13 cellular contexts compared by ENCODE assay signal in genomic region chr16:2541409-2541808, GRCh38. TPM values are rescaled to one million over a fixed set of nuclear protein-coding genes. Genes with fewer than 3 reads are reported as not detected.
DNase-seq lines count a peak whose midpoint lies in the region; ATAC-seq, FAIRE-seq and TF ChIP-seq lines count a peak whose summit lies in the region.
"Not testable (repeated sequence)": the region's sequence is repeated elsewhere in the genome, so short reads cannot be mapped to it uniquely, and the experiment has no call there.
"Had no signal": no experiment of that assay in that cellular context is flagged by ENCODE, and none has a peak within 500 bp of the region (broad histone marks: within the 10 kb centered on the region; RNA-seq: fewer than 3 reads in every experiment).

No MANE protein-coding gene starts in this region.

- peak; percentile 96 for FAIRE-seq in HepG2 (lab: Jason Lieb, UNC)

- H3K27ac ChIP-seq in CD8-positive, alpha-beta memory T cell (ENCODE audit: low read depth, low read length): not testable (repeated sequence)
- H3K27ac ChIP-seq in Karpas-422 (ENCODE audit: low read length): peak overlapping the region; percentile 80
- H3K27ac ChIP-seq in HepG2 (ENCODE audit: extremely low read length, insufficient read depth, low read length): peak overlapping the region; percentile 63

- not testable (repeated sequence) for H4K20me1 ChIP-seq in Karpas-422 (ENCODE audit: insufficient read depth, low read depth, low read length); HepG2 (ENCODE audit: insufficient read depth, low read length)

- in situ Hi-C loops in HepG2 (cut with HindIII; ENCODE audit: extremely low pct_ligation_motif_present, low pct_unique_long_range_greater_than_20kb): not testable (repeated sequence)

- not testable (repeated sequence) for H3K9me2 ChIP-seq in Karpas-422 (replicated peaks; ENCODE audit: insufficient read depth, low read length)

- POLR2A ChIA-PET in CD8-positive, alpha-beta memory T cell (lab: Charles Lee): not testable (repeated sequence)
- POLR2A ChIA-PET in activated B cell treated with CpG ODN at 0.5 μM for 24 hours (lab: Charles Lee): interaction anchor here (0.8 kb wide), 1 partner anchor 9 kb away, joined by 4 read pairs; no protein-coding TSS in a partner anchor
- POLR2A ChIA-PET in HepG2 (lab: Yijun Ruan, JAX): interaction anchor here (1.2 kb wide), 1 partner anchor 11 kb away, joined by 5 read pairs; no protein-coding TSS in a partner anchor

- peak overlapping the region; percentile 82 for H3K4me2 ChIP-seq in Karpas-422 (ENCODE audit: low read depth, low read length, poor library complexity, severe bottlenecking)
- H3K4me2 ChIP-seq in HepG2 (ENCODE audit: low read depth, low read length): peak overlapping the region; percentile 61

- peak overlapping the region in 5 of 7 donors; percentile 17 to 46 (median 32) for H3K4me3 Mint-ChIP-seq in CD8-positive, alpha-beta memory T cell
- peak overlapping the region; percentile 64 for H3K4me3 Mint-ChIP-seq in activated B cell treated with CpG ODN at 0.5 μM for 24 hours
- peak overlapping the region; percentile 47 for H3K4me3 Mint-ChIP-seq in dendritic cell treated with granulocyte-macrophage colony-stimulating factor and Interleukin-4, amounts not matched to agents 40 ng/mL and 50 ng/mL, for 4 days
- not testable (repeated sequence) for H3K4me3 Mint-ChIP-seq in natural killer cell
- H3K4me3 Mint-ChIP-seq in stimulated activated effector memory CD8-positive, alpha-beta T cell treated with anti-CD3 and anti-CD28 coated beads, Interleukin-12 subunit alpha, Interleukin-12 subunit beta, amount 100 ng/mL, for 72 hours: peak overlapping the region; percentile 40

- H3K79me2 ChIP-seq in Karpas-422 (ENCODE audit: low read length) (peaks cover 59% of the 10 kb centered on the region), HepG2 (ENCODE audit: insufficient read depth, low read length) (peaks cover 51% of the 10 kb centered on the region)

- TF ChIP-seq RAD21 in HepG2 (CRISPR knock-in tag; IDR thresholded peaks at IDR 0.05): not testable (repeated sequence)

- WGBS in HepG2 (ENCODE audit: low lambda C conversion rate): 21% methylated on average over 6 of the region's 6 CpGs

- peak overlapping the region in 4 of 8 donors; percentile 30 to 83 (median 50) for H3K27ac Mint-ChIP-seq in CD8-positive, alpha-beta memory T cell
- H3K27ac Mint-ChIP-seq in activated B cell treated with CpG ODN at 0.5 μM for 24 hours (peak overlapping the region; percentile 86), natural killer cell (peak overlapping the region; percentile 76)
- peak overlapping the region; percentile 48 to 74 for H3K27ac Mint-ChIP-seq in activated naive CD4-positive, alpha-beta T cell treated with anti-CD3 and anti-CD28 coated beads, Interleukin-2, amount 50 U/mL, for 72 hours
- H3K27ac Mint-ChIP-seq in dendritic cell treated with granulocyte-macrophage colony-stimulating factor and Interleukin-4, amounts not matched to agents 40 ng/mL and 50 ng/mL, for 4 days: peak overlapping the region; percentile 49
- peak overlapping the region; percentile 88 for H3K27ac Mint-ChIP-seq in stimulated activated effector memory CD8-positive, alpha-beta T cell treated with anti-CD3 and anti-CD28 coated beads, Interleukin-12 subunit alpha, Interleukin-12 subunit beta, amount 100 ng/mL, for 72 hours

- not testable (repeated sequence) for DNase-seq in CD8-positive, alpha-beta memory T cell; Karpas-422; activated B cell treated with CpG ODN at 0.5 μM for 24 hours; activated naive CD4-positive, alpha-beta T cell treated with anti-CD3 and anti-CD28 coated beads, Interleukin-2, amount 50 U/mL, for 72 hours (ENCODE audit: low spot score in 2 of 2); natural killer cell; stimulated activated effector memory CD8-positive, alpha-beta T cell treated with anti-CD3 and anti-CD28 coated beads, Interleukin-12 subunit alpha, Interleukin-12 subunit beta, amount 100 ng/mL, for 72 hours (ENCODE audit: low spot score in 2 of 2)
- peak; percentile 71 for DNase-seq in HepG2 (ENCODE audit: low spot score)

- H3K4me1 ChIP-seq in CD8-positive, alpha-beta memory T cell (ENCODE audit: insufficient read depth, low read length): peaks cover 29% of the 10 kb centered on the region
- H3K4me1 ChIP-seq in Karpas-422 (ENCODE audit: low read length) (peaks cover 51% of the 10 kb centered on the region), HepG2 (ENCODE audit: insufficient read depth, low read length) (peaks cover 60% of the 10 kb centered on the region)

- peaks cover 0 to 26% (median 2%) of the 10 kb centered on the region in 3 donors for H3K36me3 Mint-ChIP-seq in CD8-positive, alpha-beta memory T cell
- peaks cover 20% of the 10 kb centered on the region for H3K36me3 Mint-ChIP-seq in activated B cell treated with CpG ODN at 0.5 μM for 24 hours (ENCODE audit: low read depth)
- H3K36me3 Mint-ChIP-seq in activated naive CD4-positive, alpha-beta T cell treated with anti-CD3 and anti-CD28 coated beads, Interleukin-2, amount 50 U/mL, for 72 hours: peaks cover 0 to 10% of the 10 kb centered on the region in 2 donors
- H3K36me3 Mint-ChIP-seq in dendritic cell treated with granulocyte-macrophage colony-stimulating factor and Interleukin-4, amounts not matched to agents 40 ng/mL and 50 ng/mL, for 4 days (ENCODE audit: low read depth): peaks cover 62% of the 10 kb centered on the region
- H3K36me3 Mint-ChIP-seq in natural killer cell: not testable (repeated sequence)
- H3K36me3 Mint-ChIP-seq in stimulated activated effector memory CD8-positive, alpha-beta T cell treated with anti-CD3 and anti-CD28 coated beads, Interleukin-12 subunit alpha, Interleukin-12 subunit beta, amount 100 ng/mL, for 72 hours: peaks cover 34% of the 10 kb centered on the region

- CTCF ChIA-PET in CD8-positive, alpha-beta memory T cell (lab: Charles Lee); activated B cell treated with CpG ODN at 0.5 μM for 24 hours (lab: Charles Lee); HepG2 (lab: Yijun Ruan, JAX; ENCODE audit: low intra/inter-chr PET ratio, low total read pairs): not testable (repeated sequence)

- not testable (repeated sequence) for TF ChIP-seq CTCF in activated B cell treated with CpG ODN at 0.5 μM for 24 hours (IDR thresholded peaks at IDR 0.05); natural killer cell (IDR thresholded peaks at IDR 0.05)
- peak; percentile 37; the same call in 1 of the 2 replicates for TF ChIP-seq CTCF in HepG2 (CRISPR knock-in tag; IDR thresholded peaks at IDR 0.05)

- H3K36me3 ChIP-seq in CD8-positive, alpha-beta memory T cell (ENCODE audit: insufficient read depth, low read length); Karpas-422 (ENCODE audit: insufficient read depth, low read length); HepG2 (replicated peaks in 1 of 2; ENCODE audit: control insufficient read depth in 1 of 2, insufficient read depth in 2 of 2, low read length in 2 of 2): not testable (repeated sequence)

- peak in 1 of 2 experiments; percentile 39; a peak in 1 of 4 replicates for TF ChIP-seq EP300 in HepG2 (IDR thresholded peaks at IDR 0.05; ENCODE audit: low read depth in 2 of 2, low read length in 2 of 2)
- not testable (repeated sequence) for TF ChIP-seq EP300 in HepG2 (CRISPR knock-in tag; IDR thresholded peaks at IDR 0.05; ENCODE audit: borderline replicate concordance)

- peak in 1 of 2 experiments; percentile 26; a peak in 1 of 4 replicates for TF ChIP-seq POLR2A in HepG2 (IDR thresholded peaks at IDR 0.05; ENCODE audit: insufficient read depth in 1 of 2, low read depth in 2 of 2, low read length in 2 of 2)

- ATAC-seq in activated B cell treated with CpG ODN at 0.5 μM for 24 hours (ENCODE audit: low read depth); activated naive CD4-positive, alpha-beta T cell treated with anti-CD3 and anti-CD28 coated beads, Interleukin-2, amount 50 U/mL, for 72 hours; natural killer cell; stimulated activated effector memory CD8-positive, alpha-beta T cell treated with anti-CD3 and anti-CD28 coated beads, Interleukin-12 subunit alpha, Interleukin-12 subunit beta, amount 100 ng/mL, for 72 hours: not testable (repeated sequence)
- peak; percentile 78 for ATAC-seq in HepG2

- not testable (repeated sequence) for H3K9me3 ChIP-seq in CD8-positive, alpha-beta memory T cell (ENCODE audit: low read length); Karpas-422 (ENCODE audit: low read length); HepG2 (ENCODE audit: low read length)

- not testable (repeated sequence) for H3K9me3 Mint-ChIP-seq in CD8-positive, alpha-beta memory T cell; activated B cell treated with CpG ODN at 0.5 μM for 24 hours; activated naive CD4-positive, alpha-beta T cell treated with anti-CD3 and anti-CD28 coated beads, Interleukin-2, amount 50 U/mL, for 72 hours; dendritic cell treated with granulocyte-macrophage colony-stimulating factor and Interleukin-4, amounts not matched to agents 40 ng/mL and 50 ng/mL, for 4 days; natural killer cell; stimulated activated effector memory CD8-positive, alpha-beta T cell treated with anti-CD3 and anti-CD28 coated beads, Interleukin-12 subunit alpha, Interleukin-12 subunit beta, amount 100 ng/mL, for 72 hours

- H2AFZ ChIP-seq in Karpas-422 (ENCODE audit: low read length); HepG2 (ENCODE audit: low read length): not testable (repeated sequence)

- H3K9ac ChIP-seq in Karpas-422 (ENCODE audit: low read length): peak overlapping the region; percentile 61
- not testable (repeated sequence) for H3K9ac ChIP-seq in HepG2 (ENCODE audit: insufficient read depth, low read depth, low read length)

- H3K4me1 Mint-ChIP-seq in CD8-positive, alpha-beta memory T cell: peaks cover 43 to 59% (median 44%) of the 10 kb centered on the region in 3 donors
- H3K4me1 Mint-ChIP-seq in activated B cell treated with CpG ODN at 0.5 μM for 24 hours (peaks cover 42% of the 10 kb centered on the region), natural killer cell (peaks cover 35 to 39% of the 10 kb centered on the region in 2 donors)
- peaks cover 48% of the 10 kb centered on the region for H3K4me1 Mint-ChIP-seq in dendritic cell treated with granulocyte-macrophage colony-stimulating factor and Interleukin-4, amounts not matched to agents 40 ng/mL and 50 ng/mL, for 4 days (ENCODE audit: low read depth)
- H3K4me1 Mint-ChIP-seq in stimulated activated effector memory CD8-positive, alpha-beta T cell treated with anti-CD3 and anti-CD28 coated beads, Interleukin-12 subunit alpha, Interleukin-12 subunit beta, amount 100 ng/mL, for 72 hours: peaks cover 39% of the 10 kb centered on the region

- H3K4me3 ChIP-seq in CD8-positive, alpha-beta memory T cell (ENCODE audit: low read length): not testable (repeated sequence)
- H3K4me3 ChIP-seq in Karpas-422 (ENCODE audit: low read length) (peak overlapping the region; percentile 38; the same call in 1 of the 2 replicates), HepG2 (replicated peaks in 1 of 3; ENCODE audit: insufficient read depth in 1 of 3, low read depth in 2 of 3, low read length in 3 of 3) (peak overlapping the region in 1 of 3 experiments; percentile 40; a peak in 2 of 6 replicates)

- H3K27me3 ChIP-seq in CD8-positive, alpha-beta memory T cell (ENCODE audit: insufficient read depth, low read length, poor library complexity, severe bottlenecking); Karpas-422 (ENCODE audit: low read length); HepG2 (ENCODE audit: control insufficient read depth in 1 of 2, insufficient read depth in 2 of 2, low read length in 2 of 2): not testable (repeated sequence)

- intact Hi-C loops in activated B cell treated with CpG ODN at 0.5 μM for 24 hours (cut with micrococcal nuclease); dendritic cell treated with granulocyte-macrophage colony-stimulating factor and Interleukin-4, amounts not matched to agents 40 ng/mL and 50 ng/mL, for 4 days (cut with micrococcal nuclease); HepG2 (cut with micrococcal nuclease; ENCODE audit: unreplicated experiment); natural killer cell (cut with micrococcal nuclease): not testable (repeated sequence)

- BruUV-seq in HepG2 (replicated peaks; lab: Mats Ljungman, UMichigan): not testable (repeated sequence)

- not testable (repeated sequence) for H3K27me3 Mint-ChIP-seq in CD8-positive, alpha-beta memory T cell; activated B cell treated with CpG ODN at 0.5 μM for 24 hours; dendritic cell treated with granulocyte-macrophage colony-stimulating factor and Interleukin-4, amounts not matched to agents 40 ng/mL and 50 ng/mL, for 4 days; natural killer cell (ENCODE audit: low read depth in 2 of 2)

RNA-seq across cellular contexts. Expression of gene PDPK1, which starts 3.6 kb away (rescaled TPM):
- 10 to 100 TPM; 56.8 to 58.5 TPM for total RNA-seq in CD8-positive, alpha-beta memory T cell
- 46.2 TPM for polyA plus RNA-seq in CD8-positive, alpha-beta memory T cell
- total RNA-seq in Karpas-422 (2014; rRNA removed; shearing (Covaris generic); ENCODE audit: low replicate concordance): 24.9 and 49.5 TPM in 2 replicates
- total RNA-seq in activated B cell treated with CpG ODN at 0.5 μM for 24 hours (42.5 and 62.0 TPM in 2 replicates), HepG2 (2016; rRNA removed; fragmentation: Illumina TruSeq; extraction: Trizol) (59.6 and 72.9 TPM in 2 replicates), natural killer cell (10 to 100 TPM; 63.1 to 80.7 (median 73.5) TPM)
- total RNA-seq in activated naive CD4-positive, alpha-beta T cell treated with anti-CD3 and anti-CD28 coated beads, Interleukin-2, amount 50 U/mL, for 72 hours: 10 to 100 TPM; 36.5 to 57.6 TPM
- total RNA-seq in HepG2 (2016; cell fraction: cytosol; rRNA removed; fragmentation: Illumina TruSeq; extraction: Trizol; ENCODE audit: low read depth): 53.8 and 58.1 TPM in 2 replicates
- 57.5 and 62.0 TPM in 2 replicates for total RNA-seq in HepG2 (2016; cell fraction: insoluble cytoplasmic fraction; rRNA removed; fragmentation: Illumina TruSeq; extraction: Trizol)
- total RNA-seq in HepG2 (2016; cell fraction: membrane; rRNA removed; fragmentation: Illumina TruSeq; extraction: Trizol): 43.6 and 57.5 TPM in 2 replicates
- total RNA-seq in HepG2 (2016; cell fraction: nucleus; rRNA removed; fragmentation: Illumina TruSeq; extraction: Trizol): 40.5 and 51.1 TPM in 2 replicates
- 129 TPM in 2 replicates for polyA plus RNA-seq in HepG2 (2011; rRNA removed)
- 93.3 and 120 TPM in 2 replicates for polyA plus RNA-seq in HepG2 (2011; cell fraction: cytosol; rRNA removed)
- 125 and 138 TPM in 2 replicates for polyA plus RNA-seq in HepG2 (2011; cell fraction: nucleus; rRNA removed)
- 68.8 and 96.6 TPM in 2 replicates for polyA plus RNA-seq in HepG2 (2012)
- polyA plus RNA-seq in HepG2 (2016; cell fraction: cytosol; fragmentation: Illumina TruSeq; extraction: Trizol; ENCODE audit: low read depth): 21.1 and 27.5 TPM in 2 replicates
- 55.5 and 59.6 TPM in 2 replicates for polyA plus RNA-seq in HepG2 (2016; cell fraction: insoluble cytoplasmic fraction; fragmentation: Illumina TruSeq; extraction: Trizol; ENCODE audit: low read depth)
- 31.1 and 35.0 TPM in 2 replicates for polyA plus RNA-seq in HepG2 (2016; cell fraction: membrane; fragmentation: Illumina TruSeq; extraction: Trizol; ENCODE audit: low read depth)
- polyA plus RNA-seq in HepG2 (2016; cell fraction: nucleus; fragmentation: Illumina TruSeq; extraction: Trizol; ENCODE audit: insufficient read depth, low read depth): 66.4 and 80.4 TPM in 2 replicates
- 39.6 and 230 TPM in 2 replicates for polyA minus RNA-seq in HepG2 (2011; rRNA and poly(A)+ RNA removed; ENCODE audit: low replicate concordance)
- 117 and 142 TPM in 2 replicates for polyA minus RNA-seq in HepG2 (2011; cell fraction: cytosol; rRNA and poly(A)+ RNA removed)
- polyA minus RNA-seq in HepG2 (2011; cell fraction: nucleus; rRNA and poly(A)+ RNA removed): 118 and 140 TPM in 2 replicates

RNA-seq across cellular contexts. Expression of gene CEMP1, which starts 10.2 kb away (rescaled TPM):
- total RNA-seq in CD8-positive, alpha-beta memory T cell: under 1 TPM in 1 of 2 experiments, not detected in 1; 0.16 TPM
- 3.3 TPM for polyA plus RNA-seq in CD8-positive, alpha-beta memory T cell
- total RNA-seq in Karpas-422 (2014; rRNA removed; shearing (Covaris generic); ENCODE audit: low replicate concordance): 0.43 TPM in 1 of 2 replicates, not detected in the other
- total RNA-seq in activated B cell treated with CpG ODN at 0.5 μM for 24 hours (0.16 and 0.66 TPM in 2 replicates), HepG2 (2016; rRNA removed; fragmentation: Illumina TruSeq; extraction: Trizol) (not detected in 2 replicates), natural killer cell (under 1 TPM; 0.28 to 0.56 (median 0.45) TPM)
- total RNA-seq in activated naive CD4-positive, alpha-beta T cell treated with anti-CD3 and anti-CD28 coated beads, Interleukin-2, amount 50 U/mL, for 72 hours: under 1 TPM in 1 of 2 donors, not detected in 1; 0.50 TPM
- not detected in 2 replicates for total RNA-seq in HepG2 (2016; cell fraction: cytosol; rRNA removed; fragmentation: Illumina TruSeq; extraction: Trizol; ENCODE audit: low read depth)
- not detected in 2 replicates for total RNA-seq in HepG2 (2016; cell fraction: insoluble cytoplasmic fraction; rRNA removed; fragmentation: Illumina TruSeq; extraction: Trizol)
- not detected in 2 replicates for total RNA-seq in HepG2 (2016; cell fraction: membrane; rRNA removed; fragmentation: Illumina TruSeq; extraction: Trizol)
- not detected in 2 replicates for total RNA-seq in HepG2 (2016; cell fraction: nucleus; rRNA removed; fragmentation: Illumina TruSeq; extraction: Trizol)
- polyA plus RNA-seq in HepG2 (2011; rRNA removed): 0.04 TPM in 1 of 2 replicates, not detected in the other
- polyA plus RNA-seq in HepG2 (2011; cell fraction: cytosol; rRNA removed): not detected in 2 replicates
- 0.16 TPM in 1 of 2 replicates, not detected in the other for polyA plus RNA-seq in HepG2 (2011; cell fraction: nucleus; rRNA removed)
- polyA plus RNA-seq in HepG2 (2012): not detected in 2 replicates
- polyA plus RNA-seq in HepG2 (2016; cell fraction: cytosol; fragmentation: Illumina TruSeq; extraction: Trizol; ENCODE audit: low read depth): not detected in 2 replicates
- not detected in 2 replicates for polyA plus RNA-seq in HepG2 (2016; cell fraction: insoluble cytoplasmic fraction; fragmentation: Illumina TruSeq; extraction: Trizol; ENCODE audit: low read depth)
- polyA plus RNA-seq in HepG2 (2016; cell fraction: membrane; fragmentation: Illumina TruSeq; extraction: Trizol; ENCODE audit: low read depth): not detected in 2 replicates
- not detected in 2 replicates for polyA plus RNA-seq in HepG2 (2016; cell fraction: nucleus; fragmentation: Illumina TruSeq; extraction: Trizol; ENCODE audit: insufficient read depth, low read depth)
- 0.10 and 0.16 TPM in 2 replicates for polyA minus RNA-seq in HepG2 (2011; rRNA and poly(A)+ RNA removed; ENCODE audit: low replicate concordance)
- not detected in 2 replicates for polyA minus RNA-seq in HepG2 (2011; cell fraction: cytosol; rRNA and poly(A)+ RNA removed)
- polyA minus RNA-seq in HepG2 (2011; cell fraction: nucleus; rRNA and poly(A)+ RNA removed): 0.37 and 0.52 TPM in 2 replicates
- total RNA-seq: cerebellum, K562, kidney epithelial cell, urinary bladder had no signal
- polyA plus RNA-seq: BJ had no signal

RNA-seq across cellular contexts. Expression of gene AMDHD2, which starts 21.2 kb away (rescaled TPM):
- total RNA-seq in CD8-positive, alpha-beta memory T cell: 10 to 100 TPM; 34.1 to 35.5 TPM
- 21.2 TPM for polyA plus RNA-seq in CD8-positive, alpha-beta memory T cell
- 22.7 and 51.7 TPM in 2 replicates for total RNA-seq in Karpas-422 (2014; rRNA removed; shearing (Covaris generic); ENCODE audit: low replicate concordance)
- 65.5 and 90.8 TPM in 2 replicates for total RNA-seq in activated B cell treated with CpG ODN at 0.5 μM for 24 hours
- 10 to 100 TPM; 37.0 to 37.2 TPM for total RNA-seq in activated naive CD4-positive, alpha-beta T cell treated with anti-CD3 and anti-CD28 coated beads, Interleukin-2, amount 50 U/mL, for 72 hours
- total RNA-seq in HepG2 (2016; rRNA removed; fragmentation: Illumina TruSeq; extraction: Trizol): 13.8 and 39.1 TPM in 2 replicates
- 14.4 and 16.3 TPM in 2 replicates for total RNA-seq in HepG2 (2016; cell fraction: cytosol; rRNA removed; fragmentation: Illumina TruSeq; extraction: Trizol; ENCODE audit: low read depth)
- total RNA-seq in HepG2 (2016; cell fraction: insoluble cytoplasmic fraction; rRNA removed; fragmentation: Illumina TruSeq; extraction: Trizol): 15.5 and 37.7 TPM in 2 replicates
- 11.4 and 12.8 TPM in 2 replicates for total RNA-seq in HepG2 (2016; cell fraction: membrane; rRNA removed; fragmentation: Illumina TruSeq; extraction: Trizol)
- 56.5 and 57.9 TPM in 2 replicates for total RNA-seq in HepG2 (2016; cell fraction: nucleus; rRNA removed; fragmentation: Illumina TruSeq; extraction: Trizol)
- 33.5 and 51.3 TPM in 2 replicates for polyA plus RNA-seq in HepG2 (2011; rRNA removed)
- 12.9 and 24.3 TPM in 2 replicates for polyA plus RNA-seq in HepG2 (2011; cell fraction: cytosol; rRNA removed)
- polyA plus RNA-seq in HepG2 (2011; cell fraction: nucleus; rRNA removed): 624 and 803 TPM in 2 replicates
- 30.1 and 34.2 TPM in 2 replicates for polyA plus RNA-seq in HepG2 (2012)
- polyA plus RNA-seq in HepG2 (2016; cell fraction: cytosol; fragmentation: Illumina TruSeq; extraction: Trizol; ENCODE audit: low read depth): 5.3 and 8.4 TPM in 2 replicates
- polyA plus RNA-seq in HepG2 (2016; cell fraction: insoluble cytoplasmic fraction; fragmentation: Illumina TruSeq; extraction: Trizol; ENCODE audit: low read depth): 11.9 and 12.8 TPM in 2 replicates
- 7.2 and 9.8 TPM in 2 replicates for polyA plus RNA-seq in HepG2 (2016; cell fraction: membrane; fragmentation: Illumina TruSeq; extraction: Trizol; ENCODE audit: low read depth)
- polyA plus RNA-seq in HepG2 (2016; cell fraction: nucleus; fragmentation: Illumina TruSeq; extraction: Trizol; ENCODE audit: insufficient read depth, low read depth): 125 and 129 TPM in 2 replicates
- 20.8 and 63.2 TPM in 2 replicates for polyA minus RNA-seq in HepG2 (2011; rRNA and poly(A)+ RNA removed; ENCODE audit: low replicate concordance)
- polyA minus RNA-seq in HepG2 (2011; cell fraction: cytosol; rRNA and poly(A)+ RNA removed): 11.8 and 13.7 TPM in 2 replicates
- 81.2 and 102 TPM in 2 replicates for polyA minus RNA-seq in HepG2 (2011; cell fraction: nucleus; rRNA and poly(A)+ RNA removed)
- total RNA-seq in natural killer cell: 100 to 1,000 TPM; 129 to 162 (median 144) TPM

RNA-seq across cellular contexts. Expression of gene ATP6V0C, which starts 27.7 kb away (rescaled TPM):
- total RNA-seq in CD8-positive, alpha-beta memory T cell: 100 to 1,000 TPM; 154 to 157 TPM
- polyA plus RNA-seq in CD8-positive, alpha-beta memory T cell: 101 TPM
- total RNA-seq in Karpas-422 (2014; rRNA removed; shearing (Covaris generic); ENCODE audit: low replicate concordance): 29.4 and 30.2 TPM in 2 replicates
- total RNA-seq in activated B cell treated with CpG ODN at 0.5 μM for 24 hours (74.9 and 91.4 TPM in 2 replicates), HepG2 (2016; rRNA removed; fragmentation: Illumina TruSeq; extraction: Trizol) (7.2 and 10.4 TPM in 2 replicates), natural killer cell (100 to 1,000 TPM; 183 to 242 (median 217) TPM)
- 100 to 1,000 TPM in 1 of 2 donors, 10 to 100 TPM in 1; 94.4 to 127 TPM for total RNA-seq in activated naive CD4-positive, alpha-beta T cell treated with anti-CD3 and anti-CD28 coated beads, Interleukin-2, amount 50 U/mL, for 72 hours
- 7.6 and 9.4 TPM in 2 replicates for total RNA-seq in HepG2 (2016; cell fraction: cytosol; rRNA removed; fragmentation: Illumina TruSeq; extraction: Trizol; ENCODE audit: low read depth)
- 5.7 and 10.1 TPM in 2 replicates for total RNA-seq in HepG2 (2016; cell fraction: insoluble cytoplasmic fraction; rRNA removed; fragmentation: Illumina TruSeq; extraction: Trizol)
- 11.1 and 14.0 TPM in 2 replicates for total RNA-seq in HepG2 (2016; cell fraction: membrane; rRNA removed; fragmentation: Illumina TruSeq; extraction: Trizol)
- total RNA-seq in HepG2 (2016; cell fraction: nucleus; rRNA removed; fragmentation: Illumina TruSeq; extraction: Trizol): 13.6 and 17.3 TPM in 2 replicates
- 20.1 and 21.1 TPM in 2 replicates for polyA plus RNA-seq in HepG2 (2011; rRNA removed)
- polyA plus RNA-seq in HepG2 (2011; cell fraction: cytosol; rRNA removed): 29.7 and 32.0 TPM in 2 replicates
- polyA plus RNA-seq in HepG2 (2011; cell fraction: nucleus; rRNA removed): 42.5 and 51.4 TPM in 2 replicates
- polyA plus RNA-seq in HepG2 (2012): 133 and 154 TPM in 2 replicates
- 106 and 119 TPM in 2 replicates for polyA plus RNA-seq in HepG2 (2016; cell fraction: cytosol; fragmentation: Illumina TruSeq; extraction: Trizol; ENCODE audit: low read depth)
- 50.3 and 60.7 TPM in 2 replicates for polyA plus RNA-seq in HepG2 (2016; cell fraction: insoluble cytoplasmic fraction; fragmentation: Illumina TruSeq; extraction: Trizol; ENCODE audit: low read depth)
- polyA plus RNA-seq in HepG2 (2016; cell fraction: membrane; fragmentation: Illumina TruSeq; extraction: Trizol; ENCODE audit: low read depth): 97.9 and 104 TPM in 2 replicates
- 168 and 190 TPM in 2 replicates for polyA plus RNA-seq in HepG2 (2016; cell fraction: nucleus; fragmentation: Illumina TruSeq; extraction: Trizol; ENCODE audit: insufficient read depth, low read depth)
- 20.0 and 29.5 TPM in 2 replicates for polyA minus RNA-seq in HepG2 (2011; rRNA and poly(A)+ RNA removed; ENCODE audit: low replicate concordance)
- 52.8 and 62.5 TPM in 2 replicates for polyA minus RNA-seq in HepG2 (2011; cell fraction: cytosol; rRNA and poly(A)+ RNA removed)
- polyA minus RNA-seq in HepG2 (2011; cell fraction: nucleus; rRNA and poly(A)+ RNA removed): 10.4 and 11.5 TPM in 2 replicates
